9 cellular contexts compared by ENCODE assay signal in the genomic region with DNA sequence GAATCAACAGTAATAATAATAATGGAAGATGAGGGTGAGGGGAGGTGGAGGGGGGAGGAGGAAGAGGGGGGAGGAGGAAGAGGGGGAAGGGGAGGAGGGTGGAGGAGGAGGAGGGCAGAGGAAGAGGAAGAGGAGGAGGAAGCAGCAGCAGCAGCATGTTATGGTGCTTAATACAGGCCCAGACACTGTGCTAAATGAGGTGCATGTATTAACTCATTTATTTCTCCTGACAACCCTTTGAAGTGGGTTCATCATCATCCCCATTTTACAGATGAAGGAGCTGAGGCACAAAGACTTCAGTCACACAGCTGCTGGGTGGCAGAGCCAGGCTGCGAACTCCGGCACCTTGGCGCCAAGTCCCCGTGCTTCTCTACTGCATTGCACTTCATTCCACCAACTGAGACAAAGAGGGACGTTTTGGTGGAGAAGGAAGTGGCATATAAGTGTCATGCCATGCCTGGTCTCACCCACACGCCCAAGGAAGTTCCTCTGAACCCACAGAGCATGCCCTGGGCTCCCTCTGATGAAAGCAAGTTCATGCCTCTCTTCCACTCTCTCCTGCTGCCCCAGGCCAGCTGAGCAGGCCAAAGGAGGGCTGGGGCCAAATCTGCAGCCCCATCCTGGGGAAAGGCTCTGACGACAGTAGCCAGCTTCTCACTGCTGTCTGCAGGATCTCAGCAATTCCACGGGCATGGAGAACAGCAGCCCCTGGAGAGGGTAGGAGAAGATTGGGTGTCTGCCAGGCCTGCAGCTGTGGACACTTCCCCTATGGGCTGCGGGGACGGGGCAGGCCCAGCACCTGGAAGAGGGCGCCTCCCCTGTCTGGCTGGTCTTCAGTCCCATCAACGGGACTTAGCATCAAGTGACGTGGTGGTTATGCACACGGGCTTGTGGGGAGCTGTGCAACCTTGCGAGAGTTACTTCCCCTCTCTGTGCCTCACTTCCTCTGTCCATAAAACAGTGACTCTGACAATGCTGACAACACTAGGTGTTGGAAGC. TPM values are rescaled to one million over a fixed set of nuclear protein-coding genes. Genes with fewer than 3 reads are reported as not detected.
DNase-seq lines count a peak whose midpoint lies in the region; ATAC-seq and TF ChIP-seq lines count a peak whose summit lies in the region.
"Had no signal": no experiment of that assay in that cellular context is flagged by ENCODE, and none has a peak within 500 bp of the region (broad histone marks: within the 10 kb centered on the region; RNA-seq: fewer than 3 reads in every experiment).

No MANE protein-coding gene starts in this region.

- no peaks in the 10 kb centered on the region for H3K36me3 ChIP-seq in neuronal stem cell (replicated peaks in 1 of 2; ENCODE audit: control insufficient read depth in 2 of 2, insufficient read depth in 2 of 2, low read length in 2 of 2)

- H2BK12ac ChIP-seq in neuronal stem cell (ENCODE audit: low read length) = no peak overlapping the region

- no peak overlapping the region for H3K27ac ChIP-seq in neuronal stem cell (replicated peaks; ENCODE audit: low read length)

- H3K14ac ChIP-seq in neuronal stem cell (ENCODE audit: low read length) = no peak overlapping the region

- H3K9ac ChIP-seq in neuronal stem cell (ENCODE audit: low read depth, low read length, poor library complexity) = peak overlapping the region; percentile 60

- H3K27me3 ChIP-seq in neuronal stem cell (ENCODE audit: control insufficient read depth in 3 of 3, insufficient read depth in 3 of 3, low read depth in 1 of 3, low read length in 3 of 3) = no peaks in the 10 kb centered on the region

- H3K79me1 ChIP-seq in neuronal stem cell (ENCODE audit: low read depth, low read length) = peaks cover 6% of the 10 kb centered on the region

- H3K9me3 ChIP-seq in neuronal stem cell (replicated peaks in 1 of 2; ENCODE audit: control insufficient read depth in 2 of 2, insufficient read depth in 1 of 2, low read depth in 1 of 2, low read length in 2 of 2) = no peaks in the 10 kb centered on the region

- peak overlapping the region; percentile 76 for H3K27ac Mint-ChIP-seq in activated naive CD4-positive, alpha-beta T cell treated with anti-CD3 and anti-CD28 coated beads, Interleukin-2, amount 50 U/mL, for 24 hours
- no peak overlapping the region for H3K27ac Mint-ChIP-seq in nephron progenitor cell
- H3K27ac Mint-ChIP-seq: type B pancreatic cell had no signal

- H3K18ac ChIP-seq in neuronal stem cell (ENCODE audit: low read length) = peak overlapping the region; percentile 86

- TF ChIP-seq CTCF in GM10266 (IDR thresholded peaks at IDR 0.05; ENCODE audit: control insufficient read depth, insufficient read depth, low read depth, missing control alignments) (no peak), nephron progenitor cell (IDR thresholded peaks at IDR 0.05) (no peak)

- TF ChIP-seq POLR2A in Raji (IDR thresholded peaks at IDR 0.05; ENCODE audit: insufficient read depth, low read depth, low read length) = 0 out of 2 replicates have a peak, but pooled peaks have one; percentile 25

- peaks cover 1% of the 10 kb centered on the region for H3K36me3 Mint-ChIP-seq in activated naive CD4-positive, alpha-beta T cell treated with anti-CD3 and anti-CD28 coated beads, Interleukin-2, amount 50 U/mL, for 24 hours
- H3K36me3 Mint-ChIP-seq in nephron progenitor cell (ENCODE audit: low read depth) = peaks cover under 1% of the 10 kb centered on the region
- H3K36me3 Mint-ChIP-seq: type B pancreatic cell had no signal

- no peak overlapping the region for H2AFZ ChIP-seq in neuronal stem cell (ENCODE audit: low read length)

- H2AK5ac ChIP-seq in neuronal stem cell (ENCODE audit: low read depth, low read length) = no peak overlapping the region

- H3K9me3 Mint-ChIP-seq in activated naive CD4-positive, alpha-beta T cell treated with anti-CD3 and anti-CD28 coated beads, Interleukin-2, amount 50 U/mL, for 24 hours = no peaks in the 10 kb centered on the region
- H3K9me3 Mint-ChIP-seq in nephron progenitor cell = no peaks in the 10 kb centered on the region
- H3K9me3 Mint-ChIP-seq: type B pancreatic cell had no signal

- DNase-seq in GM10266 (ENCODE audit: extremely low spot score) = peak; percentile 25
- no peak for DNase-seq in neuronal stem cell (ENCODE audit: low spot score)
- no peak for DNase-seq in nephron progenitor cell

- H3K27me3 Mint-ChIP-seq in activated naive CD4-positive, alpha-beta T cell treated with anti-CD3 and anti-CD28 coated beads, Interleukin-2, amount 50 U/mL, for 24 hours = no peaks in the 10 kb centered on the region
- H3K27me3 Mint-ChIP-seq in nephron progenitor cell (ENCODE audit: low read depth, poor library complexity) = peaks cover 11% of the 10 kb centered on the region
- H3K27me3 Mint-ChIP-seq: type B pancreatic cell had no signal

- no peak overlapping the region for H2BK120ac ChIP-seq in neuronal stem cell (ENCODE audit: low read depth, low read length)

- no CpG with 5 or more reads among the region's 15 CpGs for WGBS in neuronal stem cell (ENCODE audit: extremely low coverage in 2 of 2, insufficient read length in 2 of 2, insufficient replicate concordance in 1 of 2), 2 donors

- no peak overlapping the region for H3K4me3 Mint-ChIP-seq in activated naive CD4-positive, alpha-beta T cell treated with anti-CD3 and anti-CD28 coated beads, Interleukin-2, amount 50 U/mL, for 24 hours
- no peak overlapping the region for H3K4me3 Mint-ChIP-seq in nephron progenitor cell
- H3K4me3 Mint-ChIP-seq: type B pancreatic cell had no signal

- no peak for ATAC-seq in GM21381 (IDR thresholded peaks at IDR 0.05; ENCODE audit: unreplicated experiment)
- no peak for ATAC-seq in GM18517 (IDR thresholded peaks at IDR 0.05; ENCODE audit: unreplicated experiment)
- ATAC-seq in GM18520 (IDR thresholded peaks at IDR 0.05; ENCODE audit: unreplicated experiment) = no peak

- no peak overlapping the region for H3K4me3 ChIP-seq in neuronal stem cell (ENCODE audit: low read length in 2 of 2)

- peak overlapping the region; percentile 67 for H3K23ac ChIP-seq in neuronal stem cell (ENCODE audit: low read depth, low read length, poor library complexity)

- no peak overlapping the region for H3K4ac ChIP-seq in neuronal stem cell (ENCODE audit: low read length)

- H4K8ac ChIP-seq in neuronal stem cell (ENCODE audit: low read depth, low read length) = no peak overlapping the region

- H4K91ac ChIP-seq in neuronal stem cell (ENCODE audit: low read depth, low read length, poor library complexity) = no peak overlapping the region

- no peak overlapping the region for H3K4me2 ChIP-seq in neuronal stem cell (ENCODE audit: insufficient read depth, low read length, poor library complexity, severe bottlenecking)

- H2BK5ac ChIP-seq in neuronal stem cell (ENCODE audit: low read length) = peak overlapping the region; percentile 40

- H2BK15ac ChIP-seq in neuronal stem cell (ENCODE audit: low read length) = no peak overlapping the region

- peaks cover 6 to 7% of the 10 kb centered on the region in 2 donors for H3K4me1 ChIP-seq in neuronal stem cell (ENCODE audit: control insufficient read depth in 2 of 2, insufficient read depth in 1 of 2, low read depth in 1 of 2, low read length in 2 of 2)

- peaks cover 56% of the 10 kb centered on the region for H3K4me1 Mint-ChIP-seq in activated naive CD4-positive, alpha-beta T cell treated with anti-CD3 and anti-CD28 coated beads, Interleukin-2, amount 50 U/mL, for 24 hours
- H3K4me1 Mint-ChIP-seq in nephron progenitor cell = peaks cover 16% of the 10 kb centered on the region

RNA-seq across cellular contexts. Expression of a gene that starts 21.8 kb away (rescaled TPM):
- polyA plus RNA-seq in neuronal stem cell (2013, experiment 1 of 2) = 6.1 TPM
- polyA plus RNA-seq in neuronal stem cell (2013, experiment 2 of 2) = 6.3 TPM
